In the genomic region with DNA sequence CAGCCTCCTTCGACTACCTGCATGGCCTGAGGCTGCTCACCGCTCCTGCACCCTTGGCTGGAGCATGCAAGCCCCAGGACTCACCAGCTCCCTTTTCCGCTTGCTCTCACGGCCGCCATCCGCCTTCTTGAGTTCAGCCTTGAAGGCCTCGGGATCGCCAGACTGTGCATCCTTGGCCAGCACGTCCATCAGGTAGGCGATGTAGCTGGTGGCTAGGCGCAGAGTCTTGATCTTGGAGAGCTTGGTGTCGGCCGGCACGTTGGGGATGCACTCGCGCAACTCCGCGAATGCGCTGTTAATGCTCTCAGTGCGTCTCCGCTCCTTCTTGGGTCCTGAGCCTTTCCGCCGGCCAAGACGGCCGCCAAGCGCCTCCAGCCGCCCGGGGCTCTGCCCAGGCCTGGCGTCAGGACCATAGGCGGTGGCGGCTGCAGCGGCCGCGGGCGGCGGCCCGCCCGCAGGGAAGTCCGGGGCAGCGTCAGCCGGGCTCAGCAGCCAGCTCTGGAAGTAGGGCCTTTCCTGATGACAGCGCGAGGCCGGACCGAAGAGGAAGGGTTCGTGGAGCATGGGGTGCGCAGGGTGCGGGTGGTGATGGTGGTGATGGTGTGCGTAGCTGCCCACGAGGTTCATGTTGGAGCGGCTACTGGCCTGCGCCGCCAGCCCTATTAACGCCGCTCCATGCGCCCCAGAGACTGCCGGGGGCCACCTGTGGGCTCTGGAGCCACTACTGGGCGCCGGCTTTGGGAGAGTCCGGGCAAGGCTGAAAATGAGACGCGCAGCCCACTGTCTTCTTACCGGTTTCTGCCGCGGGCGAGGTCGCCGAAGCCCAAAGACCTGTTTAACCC, we compare ENCODE assay signal across 8 cellular contexts. TPM values are rescaled to one million over a fixed set of nuclear protein-coding genes. Genes with fewer than 3 reads are reported as not detected.
A peak's percentile ranks its signal among the peaks of the same experiment; 100 is the strongest.
DNase-seq lines count a peak whose midpoint lies in the region; ATAC-seq and TF ChIP-seq lines count a peak whose summit lies in the region.

No MANE protein-coding gene starts in this region.

- DNase-seq in AG09309 (ENCODE audit: low read depth) (no peak), M059J (ENCODE audit: low read depth) (peak; percentile 32), myocyte (ENCODE audit: low read depth) (peak; percentile 18)
- DNase-seq in stimulated activated CD4-positive, alpha-beta T cell treated with anti-CD3 and anti-CD28 coated beads, Interleukin-4, amount 100 ng/mL, for 24 hours: no peak

- WGBS in ectodermal cell, 2 experiments: 1% methylated on average over 68 of the region's 68 CpGs

- no peak for TF ChIP-seq CTCF in AG09309 (IDR thresholded peaks at IDR 0.05; ENCODE audit: control insufficient read depth, insufficient read depth, low read depth, low read length, missing control alignments)

- no peak overlapping the region for H3K27ac ChIP-seq in ectodermal cell (ENCODE audit: insufficient read depth, low read depth, low read length, poor library complexity, severe bottlenecking)

- ATAC-seq in HG03108 (IDR thresholded peaks at IDR 0.05; ENCODE audit: unreplicated experiment) (no peak), GM19324 (IDR thresholded peaks at IDR 0.05; ENCODE audit: low FRiP score, unreplicated experiment) (no peak), GM19351 (IDR thresholded peaks at IDR 0.05; ENCODE audit: unreplicated experiment) (no peak)

- no peaks in the 10 kb centered on the region for H3K9me3 ChIP-seq in ectodermal cell (ENCODE audit: control insufficient read depth, low read length)

- no peaks in the 10 kb centered on the region for H3K36me3 ChIP-seq in ectodermal cell (ENCODE audit: control insufficient read depth, insufficient read depth, low read length)

- H3K4me3 ChIP-seq in AG09309 (ENCODE audit: control insufficient read depth, low read depth, low read length) (peak overlapping the region; percentile 26), ectodermal cell (ENCODE audit: insufficient read depth, low read depth, low read length) (peak overlapping the region; percentile 16)

- peaks cover 100% of the 10 kb centered on the region for H3K27me3 ChIP-seq in ectodermal cell (ENCODE audit: control insufficient read depth, insufficient read depth, low read length, poor library complexity, severe bottlenecking)

- H3K4me1 ChIP-seq in ectodermal cell (ENCODE audit: control insufficient read depth, insufficient read depth, low read length): peaks cover 38% of the 10 kb centered on the region

RNA-seq across cellular contexts. Expression of gene HAND1, which starts 0.4 kb away (rescaled TPM):
- not detected in 2 replicates for total RNA-seq in M059J (2014; rRNA removed; shearing (Covaris generic))
- polyA plus RNA-seq in ectodermal cell (2013, experiment 1 of 4): 1.5 TPM
- 0.89 TPM for polyA plus RNA-seq in ectodermal cell (2013, experiment 2 of 4)
- 4.7 TPM for polyA plus RNA-seq in ectodermal cell (2013, experiment 3 of 4)
- polyA plus RNA-seq in ectodermal cell (2013, experiment 4 of 4): 2.2 TPM
- total RNA-seq in myocyte: not detected in 2 replicates
- not detected for polyA plus RNA-seq in myocyte (2012)

RNA-seq across cellular contexts. Expression of gene SAP30L, which starts 31.8 kb away (rescaled TPM):
- total RNA-seq in M059J (2014; rRNA removed; shearing (Covaris generic)): 17.2 and 59.2 TPM in 2 replicates
- polyA plus RNA-seq in ectodermal cell (2013, experiment 1 of 4): 44.8 TPM
- 33.5 TPM for polyA plus RNA-seq in ectodermal cell (2013, experiment 2 of 4)
- polyA plus RNA-seq in ectodermal cell (2013, experiment 3 of 4): 35.9 TPM
- polyA plus RNA-seq in ectodermal cell (2013, experiment 4 of 4): 44.7 TPM
- 20.2 and 23.4 TPM in 2 replicates for total RNA-seq in myocyte
- polyA plus RNA-seq in myocyte (2012): 33.0 TPM

Comparison
In these comparisons a context has a peak if more than half of its experiments do, and no peak if none do; other contexts are left out.
1. DNase-seq: peak in M059J (single experiment) and myocyte (single experiment); none in AG09309 (single experiment) and stimulated activated CD4-positive, alpha-beta T cell treated with anti-CD3 and anti-CD28 coated beads, Interleukin-4, amount 100 ng/mL, for 24 hours (single experiment).